ENCODE assay signal across 15 cellular contexts in the genomic region with DNA sequence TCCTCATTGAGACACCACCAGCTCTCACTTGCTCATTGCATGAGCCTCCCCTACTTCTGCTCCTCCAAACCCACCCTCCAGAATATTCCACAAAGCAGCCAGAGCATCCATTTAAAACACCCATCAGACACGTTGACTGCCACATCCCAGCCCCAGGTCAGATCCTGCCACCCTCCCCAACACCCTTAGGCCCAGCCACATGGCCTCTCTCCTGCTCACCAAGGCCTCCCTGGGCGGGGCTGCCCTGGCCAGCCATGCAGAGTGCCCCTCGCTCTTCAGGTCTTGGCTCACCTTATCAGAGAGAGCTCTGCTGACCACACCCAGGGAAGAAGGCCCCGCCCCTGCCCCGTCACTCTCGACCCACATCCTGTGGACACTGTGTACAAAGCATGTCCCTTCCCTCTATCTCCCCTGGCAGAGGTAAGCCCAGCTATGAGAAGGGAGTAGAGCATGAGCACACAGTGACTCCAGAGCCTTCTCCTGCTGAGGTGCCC.
DNase-seq lines count a peak whose midpoint lies in the region; FAIRE-seq and TF ChIP-seq lines count a peak whose summit lies in the region.
"Had no signal": no experiment of that assay in that cellular context is flagged by ENCODE, and none has a peak within 500 bp of the region (broad histone marks: within the 10 kb centered on the region; RNA-seq: fewer than 3 reads in every experiment).

No MANE protein-coding gene starts in this region.

- H3K27ac Mint-ChIP-seq in activated naive CD4-positive, alpha-beta T cell treated with anti-CD3 and anti-CD28 coated beads, Interleukin-2, amount 10 ng/mL, durations not matched to agents 7 days and 5 days = no peak overlapping the region
- no peak overlapping the region for H3K27ac Mint-ChIP-seq in activated CD4-positive, alpha-beta memory T cell treated with anti-CD3 and anti-CD28 coated beads for 36 hours
- H3K27ac Mint-ChIP-seq: nephron progenitor cell, T-cell had no signal

- peak; percentile 43 for DNase-seq in activated naive CD4-positive, alpha-beta T cell treated with anti-CD3 and anti-CD28 coated beads, Interleukin-2, amount 10 ng/mL, durations not matched to agents 7 days and 5 days
- no peak for DNase-seq in activated naive CD4-positive, alpha-beta T cell (lab: John Stamatoyannopoulos, UW)
- DNase-seq in activated CD4-positive, alpha-beta memory T cell treated with anti-CD3 and anti-CD28 coated beads for 36 hours = peak; percentile 23
- DNase-seq in keratinocyte (ENCODE audit: low read depth, low spot score) (no peak), thyroid gland (peak; percentile 40 to 43), NCI-H2171 (lab: John Stamatoyannopoulos, UW) (no peak), NCI-H128 (lab: John Stamatoyannopoulos, UW; ENCODE audit: unreplicated experiment) (no peak)
- DNase-seq in effector memory CD4-positive, alpha-beta T cell = no peak
- DNase-seq: foreskin melanocyte, Kasumi-1, NCI-H2107, nephron progenitor cell had no signal

- FAIRE-seq in keratinocyte (lab: Jason Lieb, UNC) = no peak
- FAIRE-seq: urothelium cell line had no signal

- H3K36me3 ChIP-seq in keratinocyte (ENCODE audit: control insufficient read depth in 2 of 2, extremely low read depth in 1 of 2, insufficient read depth in 2 of 2, low read length in 2 of 2) (peaks cover 4 to 5% of the 10 kb centered on the region in 2 experiments), thyroid gland (no peaks in the 10 kb centered on the region)
- no peaks in the 10 kb centered on the region for H3K36me3 ChIP-seq in effector memory CD4-positive, alpha-beta T cell (ENCODE audit: control insufficient read depth, insufficient read depth, low read length)

- no peak overlapping the region for H3K27ac ChIP-seq in keratinocyte (ENCODE audit: control insufficient read depth, insufficient read depth, low read length)
- H3K27ac ChIP-seq in thyroid gland = no peak overlapping the region
- no peak overlapping the region for H3K27ac ChIP-seq in effector memory CD4-positive, alpha-beta T cell (ENCODE audit: insufficient read depth, low read length, poor library complexity, severe bottlenecking)

- H2AFZ ChIP-seq in keratinocyte (ENCODE audit: control insufficient read depth, low read length) = no peak overlapping the region

- H3K4me3 ChIP-seq in keratinocyte (ENCODE audit: control insufficient read depth in 2 of 3, extremely low read depth in 1 of 3, insufficient read depth in 2 of 3, low read depth in 1 of 3, low read length in 3 of 3) = no peak overlapping the region
- no peak overlapping the region for H3K4me3 ChIP-seq in thyroid gland (replicated peaks in 1 of 3)
- H3K4me3 ChIP-seq in effector memory CD4-positive, alpha-beta T cell (ENCODE audit: insufficient read depth, low read depth, low read length, poor library complexity, severe bottlenecking) = no peak overlapping the region
- H3K4me3 ChIP-seq: smooth muscle cell had no signal

- peaks cover 90% of the 10 kb centered on the region for H3K79me2 ChIP-seq in keratinocyte (ENCODE audit: control insufficient read depth, insufficient read depth, low read length)

- WGBS in thyroid gland, 2 donors = 76 to 78% methylated on average over 6 of the region's 6 CpGs

- TF ChIP-seq POLR2A in thyroid gland (IDR thresholded peaks at IDR 0.05) = no peak

- H3K4me1 Mint-ChIP-seq in activated naive CD4-positive, alpha-beta T cell treated with anti-CD3 and anti-CD28 coated beads, Interleukin-2, amount 10 ng/mL, durations not matched to agents 7 days and 5 days = peaks cover 11% of the 10 kb centered on the region
- H3K4me1 Mint-ChIP-seq in activated CD4-positive, alpha-beta memory T cell treated with anti-CD3 and anti-CD28 coated beads for 36 hours (ENCODE audit: low read depth) = peaks cover 19% of the 10 kb centered on the region

- POLR2A ChIA-PET in activated CD4-positive, alpha-beta memory T cell treated with anti-CD3 and anti-CD28 coated beads for 36 hours (lab: Charles Lee) = no interaction called here

- CTCF ChIA-PET in activated naive CD4-positive, alpha-beta T cell treated with anti-CD3 and anti-CD28 coated beads, Interleukin-2, amount 10 ng/mL, durations not matched to agents 7 days and 5 days (lab: Charles Lee) = no interaction called here
- CTCF ChIA-PET in activated CD4-positive, alpha-beta memory T cell treated with anti-CD3 and anti-CD28 coated beads for 36 hours (lab: Charles Lee) = no interaction called here

- H3K36me3 Mint-ChIP-seq in activated naive CD4-positive, alpha-beta T cell treated with anti-CD3 and anti-CD28 coated beads, Interleukin-2, amount 10 ng/mL, durations not matched to agents 7 days and 5 days = no peaks in the 10 kb centered on the region
- H3K36me3 Mint-ChIP-seq in activated CD4-positive, alpha-beta memory T cell treated with anti-CD3 and anti-CD28 coated beads for 36 hours = peaks cover 2% of the 10 kb centered on the region
- H3K36me3 Mint-ChIP-seq: T-cell had no signal

- TF ChIP-seq CTCF in keratinocyte (optimal IDR thresholded peaks at IDR 0.05 in 1 of 3, IDR thresholded peaks at IDR 0.05 in 1 of 3, conservative IDR thresholded peaks at IDR 0.05 in 1 of 3; ENCODE audit: extremely low read depth in 1 of 3, insufficient read depth in 2 of 3, low read length in 3 of 3) (no peak), thyroid gland (IDR thresholded peaks at IDR 0.05) (no peak)

- peaks cover 53% of the 10 kb centered on the region for H3K4me1 ChIP-seq in keratinocyte (ENCODE audit: control insufficient read depth, extremely low read depth, insufficient read depth, low read length)
- H3K4me1 ChIP-seq in thyroid gland = peaks cover 35 to 43% of the 10 kb centered on the region in 2 donors
- peaks cover 4% of the 10 kb centered on the region for H3K4me1 ChIP-seq in effector memory CD4-positive, alpha-beta T cell (ENCODE audit: control insufficient read depth, insufficient read depth, low read length, poor library complexity, severe bottlenecking)

- H3K9ac ChIP-seq in keratinocyte (ENCODE audit: control insufficient read depth, extremely low read depth, insufficient read depth, low read length) = no peak overlapping the region

- H3K4me3 Mint-ChIP-seq in activated naive CD4-positive, alpha-beta T cell treated with anti-CD3 and anti-CD28 coated beads, Interleukin-2, amount 10 ng/mL, durations not matched to agents 7 days and 5 days = no peak overlapping the region
- no peak overlapping the region for H3K4me3 Mint-ChIP-seq in activated CD4-positive, alpha-beta memory T cell treated with anti-CD3 and anti-CD28 coated beads for 36 hours
- H3K4me3 Mint-ChIP-seq: nephron progenitor cell, T-cell had no signal

- H3K4me2 ChIP-seq in keratinocyte (ENCODE audit: control insufficient read depth, extremely low read depth, insufficient read depth, low read depth, low read length) = peak overlapping the region; percentile 43

- dilution Hi-C loops in keratinocyte (cut with MboI; ENCODE audit: extremely low pct_ligation_motif_present, low sequenced_read_pairs) = no loop called here

- intact Hi-C loops in activated CD4-positive, alpha-beta memory T cell treated with anti-CD3 and anti-CD28 coated beads for 36 hours (cut with micrococcal nuclease) = no loop called here
- intact Hi-C loops in thyroid gland (cut with DNase I) = no loop called here

- H3K9me3 Mint-ChIP-seq in activated naive CD4-positive, alpha-beta T cell treated with anti-CD3 and anti-CD28 coated beads, Interleukin-2, amount 10 ng/mL, durations not matched to agents 7 days and 5 days = no peaks in the 10 kb centered on the region
- no peaks in the 10 kb centered on the region for H3K9me3 Mint-ChIP-seq in activated CD4-positive, alpha-beta memory T cell treated with anti-CD3 and anti-CD28 coated beads for 36 hours
- H3K9me3 Mint-ChIP-seq: nephron progenitor cell, T-cell had no signal

- H3K27me3 Mint-ChIP-seq in activated naive CD4-positive, alpha-beta T cell treated with anti-CD3 and anti-CD28 coated beads, Interleukin-2, amount 10 ng/mL, durations not matched to agents 7 days and 5 days = peaks cover 5% of the 10 kb centered on the region
- H3K27me3 Mint-ChIP-seq in activated CD4-positive, alpha-beta memory T cell treated with anti-CD3 and anti-CD28 coated beads for 36 hours = no peaks in the 10 kb centered on the region
- H3K27me3 Mint-ChIP-seq: T-cell had no signal

- H3K27me3 ChIP-seq in keratinocyte (ENCODE audit: control insufficient read depth, extremely low read depth, insufficient read depth, low read length) (no peaks in the 10 kb centered on the region), thyroid gland (no peaks in the 10 kb centered on the region)
- H3K27me3 ChIP-seq in effector memory CD4-positive, alpha-beta T cell (replicated peaks; ENCODE audit: control insufficient read depth, insufficient read depth, low read length, poor library complexity, severe bottlenecking) = no peaks in the 10 kb centered on the region

- peaks cover 26% of the 10 kb centered on the region for H3K9me1 ChIP-seq in keratinocyte (ENCODE audit: control insufficient read depth, extremely low read depth, insufficient read depth, low read length)

- peaks cover 57% of the 10 kb centered on the region for H4K20me1 ChIP-seq in keratinocyte (ENCODE audit: control insufficient read depth, extremely low read depth, insufficient read depth, low read length)

- no peaks in the 10 kb centered on the region for H3K9me3 ChIP-seq in keratinocyte (ENCODE audit: control insufficient read depth, low read depth, low read length)
- no peaks in the 10 kb centered on the region for H3K9me3 ChIP-seq in thyroid gland
- H3K9me3 ChIP-seq in effector memory CD4-positive, alpha-beta T cell (ENCODE audit: control insufficient read depth, low read length) = no peaks in the 10 kb centered on the region

Comparison
In these comparisons a context has a peak if more than half of its experiments do, and no peak if none do; other contexts are left out.
1. DNase-seq: peak in activated naive CD4-positive, alpha-beta T cell treated with anti-CD3 and anti-CD28 coated beads, Interleukin-2, amount 10 ng/mL, durations not matched to agents 7 days and 5 days (single experiment), activated CD4-positive, alpha-beta memory T cell treated with anti-CD3 and anti-CD28 coated beads for 36 hours (single experiment) and thyroid gland (2 of 2); none in activated naive CD4-positive, alpha-beta T cell (0 of 4), keratinocyte (single experiment), NCI-H2171 (single experiment), NCI-H128 (single experiment) and effector memory CD4-positive, alpha-beta T cell (0 of 3).